In genomic region chr1:61423643-61424042, GRCh38 we compare ENCODE assay signal across 7 cellular contexts.
"Had no signal": no experiment of that assay in that cellular context is flagged by ENCODE, and none has a peak within 500 bp of the region (broad histone marks: within the 10 kb centered on the region; RNA-seq: fewer than 3 reads in every experiment).

No MANE protein-coding gene starts in this region.

- H3K36me3 ChIP-seq: HAP-1 had no signal

- FAIRE-seq: HTR-8/SVneo, K562 had no signal

- H3K4me3 ChIP-seq: GM23248, HAP-1, K562 had no signal

- H3K9me3 ChIP-seq: HAP-1 had no signal

- DNase-seq: GM23248, GOT3, H7, IMR-90 had no signal

- H3K27ac ChIP-seq: GM23248 had no signal
